19 cellular contexts compared by ENCODE assay signal in the genomic region with DNA sequence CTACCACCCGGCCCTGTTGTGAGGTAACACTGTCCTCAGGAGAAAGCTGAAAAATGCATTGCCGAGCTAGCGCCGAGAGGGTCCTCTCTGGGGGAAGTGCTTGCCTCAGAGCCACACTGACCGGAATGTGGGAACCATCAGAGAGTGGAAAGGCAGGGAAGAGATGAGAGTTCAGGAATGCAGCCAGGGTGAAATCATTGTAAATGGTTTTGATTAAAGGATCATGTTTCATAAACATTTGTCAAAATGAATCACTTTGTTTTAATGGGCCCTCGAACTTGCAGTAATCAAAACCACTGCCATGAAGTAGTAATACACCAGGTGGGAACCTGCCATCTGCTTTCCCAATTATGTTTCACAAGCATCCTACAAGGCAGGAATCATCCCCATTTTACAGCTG. TPM values are rescaled to one million over a fixed set of nuclear protein-coding genes. Genes with fewer than 3 reads are reported as not detected.
DNase-seq lines count a peak whose midpoint lies in the region; ATAC-seq lines count a peak whose summit lies in the region.
"Had no signal": no experiment of that assay in that cellular context is flagged by ENCODE, and none has a peak within 500 bp of the region (broad histone marks: within the 10 kb centered on the region; RNA-seq: fewer than 3 reads in every experiment).

No MANE protein-coding gene starts in this region.

- ATAC-seq in HG03457 (IDR thresholded peaks at IDR 0.05; ENCODE audit: unreplicated experiment) = no peak
- ATAC-seq: body of pancreas had no signal

- peak overlapping the region; percentile 62 for H3K27ac Mint-ChIP-seq in activated naive CD4-positive, alpha-beta T cell treated with anti-CD3 and anti-CD28 coated beads, Interleukin-2, amount 50 U/mL, for 24 hours

- H3K36me3 Mint-ChIP-seq in activated naive CD4-positive, alpha-beta T cell treated with anti-CD3 and anti-CD28 coated beads, Interleukin-2, amount 50 U/mL, for 24 hours = peaks cover 20% of the 10 kb centered on the region

- no peak for DNase-seq in activated naive CD4-positive, alpha-beta T cell (lab: John Stamatoyannopoulos, UW)
- DNase-seq in RPMI7951 (ENCODE audit: low read depth) (peak; percentile 41), fibroblast of gingiva (ENCODE audit: low read depth) (peak; percentile 84), stromal cell of bone marrow (ENCODE audit: low read depth) (peak; percentile 36), cerebellar cortex (ENCODE audit: low spot score) (no peak), GM19238 (ENCODE audit: insufficient read length, low spot score) (no peak)
- DNase-seq: ACHN; activated CD4-positive, alpha-beta T cell treated with anti-CD3 and anti-CD28 coated beads for 48 hours; body of pancreas; DMS79 treated with DMSO at 0.1 percent for 48 hours; effector CD8-positive, alpha-beta T cell; islet precursor cell; KG1; NCI-H1694 treated with DMSO at 0.1 percent for 48 hours; RPMI8226; T-helper 2 cell had no signal

- H3K4me1 Mint-ChIP-seq in activated naive CD4-positive, alpha-beta T cell treated with anti-CD3 and anti-CD28 coated beads, Interleukin-2, amount 50 U/mL, for 24 hours = peaks cover 11% of the 10 kb centered on the region

- no peak overlapping the region for H3K4me3 Mint-ChIP-seq in activated naive CD4-positive, alpha-beta T cell treated with anti-CD3 and anti-CD28 coated beads, Interleukin-2, amount 50 U/mL, for 24 hours

- no peaks in the 10 kb centered on the region for H3K27me3 Mint-ChIP-seq in activated naive CD4-positive, alpha-beta T cell treated with anti-CD3 and anti-CD28 coated beads, Interleukin-2, amount 50 U/mL, for 24 hours

- H3K9me3 Mint-ChIP-seq in activated naive CD4-positive, alpha-beta T cell treated with anti-CD3 and anti-CD28 coated beads, Interleukin-2, amount 50 U/mL, for 24 hours = no peaks in the 10 kb centered on the region

RNA-seq across cellular contexts. Expression of a gene that starts 16.9 kb away (rescaled TPM):
- not detected in 2 replicates for total RNA-seq in RPMI7951 (2014; rRNA removed; shearing (Covaris generic))
- total RNA-seq: body of pancreas, mononuclear cell had no signal

RNA-seq across cellular contexts. Expression of a gene that starts 23.3 kb away (rescaled TPM):
- total RNA-seq in RPMI7951 (2014; rRNA removed; shearing (Covaris generic)) = 101 and 116 TPM in 2 replicates

Comparison
In these comparisons a context has a peak if more than half of its experiments do, and no peak if none do; other contexts are left out.
1. DNase-seq: peak in RPMI7951 (single experiment), fibroblast of gingiva (single experiment) and stromal cell of bone marrow (single experiment); none in activated naive CD4-positive, alpha-beta T cell (0 of 4), cerebellar cortex (single experiment) and GM19238 (single experiment).